ENCODE assay signal across 8 cellular contexts in genomic region chr3:42802876-42803799, GRCh38. TPM values are rescaled to one million over a fixed set of nuclear protein-coding genes. Genes with fewer than 3 reads are reported as not detected.
A peak's percentile ranks its signal among the peaks of the same experiment; 100 is the strongest.
DNase-seq lines count a peak whose midpoint lies in the region; ATAC-seq and TF ChIP-seq lines count a peak whose summit lies in the region.

No MANE protein-coding gene starts in this region.

- peak overlapping the region; percentile 1 for H2AK5ac ChIP-seq in trophoblast cell (ENCODE audit: low read length)

- peaks cover 13% of the 10 kb centered on the region for H3K79me1 ChIP-seq in trophoblast cell (ENCODE audit: low read length)

- POLR2A ChIA-PET in HEK293 (lab: Yijun Ruan, JAX) (interaction anchor here (0.6 to 1.3 kb wide), 4 partner anchors 10 to 40 kb away, joined by 3 to 4 read pairs (median 4); no protein-coding TSS in a partner anchor), WTC11 (lab: Charles Lee) (interaction anchor here (0.6 to 2.3 kb wide), 4 partner anchors 27 to 213 kb away, joined by 4 to 6 read pairs (median 6); partner anchors contain the start of genes NKTR and SS18L2)

- H3K14ac ChIP-seq in trophoblast cell (ENCODE audit: low read length): peak overlapping the region; percentile 47

- H3K4me3 ChIP-seq in HEK293 (ENCODE audit: low read depth, low read length) (peak overlapping the region; percentile 73), foreskin fibroblast (ENCODE audit: low read depth in 1 of 2, low read length in 2 of 2) (peak overlapping the region; percentile 73 to 88), trophoblast cell (ENCODE audit: low read depth, low read length) (peak overlapping the region; percentile 88)

- H3K4ac ChIP-seq in trophoblast cell (ENCODE audit: low read depth, low read length): peak overlapping the region; percentile 63

- CTCF ChIA-PET in HEK293 (lab: Yijun Ruan, JAX): interaction anchor here (1.3 kb wide), 1 partner anchor 17 kb away, joined by 3 read pairs; no protein-coding TSS in a partner anchor
- CTCF ChIA-PET in WTC11 (lab: Charles Lee): interaction anchor here (0.7 to 2.7 kb wide), 8 partner anchors 16 to 151 kb away, joined by 3 to 10 read pairs (median 4); no protein-coding TSS in a partner anchor

- no peaks in the 10 kb centered on the region for H3K9me3 ChIP-seq in HEK293 (ENCODE audit: control insufficient read depth, insufficient read depth, low read depth, low read length)
- no peaks in the 10 kb centered on the region for H3K9me3 ChIP-seq in trophoblast cell (ENCODE audit: insufficient read depth, low read depth, low read length)

- no CpG with 5 or more reads among the region's 23 CpGs for WGBS in trophoblast cell (ENCODE audit: extremely low coverage, insufficient coverage, insufficient read length)

- no peaks in the 10 kb centered on the region for H3K9me3 Mint-ChIP-seq in WTC11

- H3K79me2 ChIP-seq in trophoblast cell (ENCODE audit: control insufficient read depth, insufficient read depth, low read length, poor library complexity): peaks cover 18% of the 10 kb centered on the region

- TF ChIP-seq CTCF in HEK293 (tag by site-specific recombination; IDR thresholded peaks at IDR 0.05) (no peak), WTC11 (IDR thresholded peaks at IDR 0.05) (no peak), foreskin fibroblast (IDR thresholded peaks at IDR 0.05; ENCODE audit: low read depth, low read length) (no peak)

- H4K91ac ChIP-seq in trophoblast cell (ENCODE audit: low read depth, low read length): peak overlapping the region; percentile 79

- peak overlapping the region; percentile 84 for H3K27ac ChIP-seq in HEK293 (ENCODE audit: extremely low read depth, low read depth, low read length)
- peak overlapping the region; percentile 70 for H3K27ac ChIP-seq in trophoblast cell (ENCODE audit: low read depth, low read length)

- H3K9ac ChIP-seq in trophoblast cell (ENCODE audit: low read length): peak overlapping the region; percentile 86

- peak overlapping the region; percentile 28 for H2AFZ ChIP-seq in trophoblast cell (ENCODE audit: insufficient read depth, low read length, poor library complexity)

- no peak overlapping the region for H3K23ac ChIP-seq in trophoblast cell (ENCODE audit: low read length)

- H2BK12ac ChIP-seq in trophoblast cell (ENCODE audit: low read length): no peak overlapping the region

- H3K4me3 Mint-ChIP-seq in WTC11: peak overlapping the region; percentile 95

- H3K4me1 ChIP-seq in HEK293 (ENCODE audit: control insufficient read depth, insufficient read depth, low read length) (peaks cover 6% of the 10 kb centered on the region), trophoblast cell (ENCODE audit: control insufficient read depth in 1 of 2, insufficient read depth in 2 of 2, low read length in 2 of 2) (peaks cover 6 to 9% of the 10 kb centered on the region in 2 experiments)

- H2BK120ac ChIP-seq in trophoblast cell (ENCODE audit: insufficient read depth, low read length, poor library complexity): peak overlapping the region; percentile 54

- peaks cover 38% of the 10 kb centered on the region for H3K4me1 Mint-ChIP-seq in WTC11

- H4K8ac ChIP-seq in trophoblast cell (ENCODE audit: low read depth, low read length): peak overlapping the region; percentile 87

- peaks cover 10% of the 10 kb centered on the region for H3K36me3 Mint-ChIP-seq in WTC11

- no peak overlapping the region for H4K12ac ChIP-seq in trophoblast cell (ENCODE audit: low read depth, low read length)

- H3K4me2 ChIP-seq in trophoblast cell (ENCODE audit: low read length): peak overlapping the region; percentile 84

- ATAC-seq in WTC11 (no peak), HG03442 (IDR thresholded peaks at IDR 0.05; ENCODE audit: unreplicated experiment) (no peak), GM21619 (IDR thresholded peaks at IDR 0.05; ENCODE audit: unreplicated experiment) (no peak)

- no peaks in the 10 kb centered on the region for H3K27me3 ChIP-seq in trophoblast cell (ENCODE audit: insufficient read depth, low read length)

- peak overlapping the region; percentile 83 for H3K27ac Mint-ChIP-seq in WTC11

- no peaks in the 10 kb centered on the region for H3K36me3 ChIP-seq in HEK293 (ENCODE audit: control insufficient read depth in 2 of 2, insufficient read depth in 1 of 2, low read length in 2 of 2)
- peaks cover 3% of the 10 kb centered on the region in 2 experiments for H3K36me3 ChIP-seq in trophoblast cell (ENCODE audit: control insufficient read depth in 1 of 2, insufficient read depth in 2 of 2, low read length in 2 of 2)

- peak; percentile 30 to 45 for DNase-seq in AML-193 (lab: John Stamatoyannopoulos, UW)
- DNase-seq in WTC11 (ENCODE audit: low spot score): peak; percentile 21
- DNase-seq in foreskin fibroblast: peak in 1 of 2 donors; percentile 47
- peak in 1 of 2 donors; percentile 2 for DNase-seq in trophoblast cell
- no peak for DNase-seq in NK-92 treated with Interleukin-12 subunit alpha and Interleukin-12 subunit beta, amount 100 ng/mL, for 24 hours (lab: John Stamatoyannopoulos, UW)

- H3K27me3 Mint-ChIP-seq in WTC11 (ENCODE audit: low read depth): peaks cover 22% of the 10 kb centered on the region

- peak overlapping the region; percentile 58 for H2BK5ac ChIP-seq in trophoblast cell (ENCODE audit: low read depth, low read length, poor library complexity)

- peak overlapping the region; percentile 55 for H3K18ac ChIP-seq in trophoblast cell (ENCODE audit: low read length)

TF ChIP-seq in HEK293, 187 proteins besides CTCF, POLR2A, EP300 and RAD21:
- 0 out of 2 replicates have a peak, but pooled peaks have one; percentile 60 for TF ChIP-seq ZNF10 (tag by site-specific recombination; IDR thresholded peaks at IDR 0.05)
- peak; percentile 79; the same call in 1 of the 2 replicates for TF ChIP-seq MZF1 (tag by site-specific recombination; IDR thresholded peaks at IDR 0.05; ENCODE audit: borderline replicate concordance)
- TF ChIP-seq ZNF423 (tag by site-specific recombination; IDR thresholded peaks at IDR 0.05): no peak
- TF ChIP-seq IKZF3 (tag by site-specific recombination; IDR thresholded peaks at IDR 0.05): peak; percentile 68
- TF ChIP-seq ZNF18 (tag by site-specific recombination; IDR thresholded peaks at IDR 0.05): no peak
- peak; percentile 83 for TF ChIP-seq SCRT2 (tag by site-specific recombination; IDR thresholded peaks at IDR 0.05)
- peak; percentile 48; the same call in 1 of the 2 replicates for TF ChIP-seq YY1 (tag by site-specific recombination; IDR thresholded peaks at IDR 0.05)
- 0 out of 2 replicates have a peak, but pooled peaks have one; percentile 19 for TF ChIP-seq SCRT1 (tag by site-specific recombination; IDR thresholded peaks at IDR 0.05; ENCODE audit: borderline replicate concordance)

TF ChIP-seq in WTC11, 78 proteins besides CTCF, POLR2A, EP300 and RAD21:
- TF ChIP-seq AR (CRISPR knock-in tag; IDR thresholded peaks at IDR 0.05) (no peak), ZNF396 (CRISPR knock-in tag; IDR thresholded peaks at IDR 0.05; ENCODE audit: borderline replicate concordance) (0 out of 2 replicates have a peak, but pooled peaks have one; percentile 20)

RNA-seq across cellular contexts. Expression of gene HIGD1A, which starts 1.2 kb away (rescaled TPM):
- total RNA-seq in WTC11 (2021): 74.6 to 80.7 TPM (median 76.2 TPM) in 3 replicates
- polyA plus RNA-seq in trophoblast cell (2013): 291 and 298 TPM in 2 replicates

RNA-seq across cellular contexts. Expression of gene ACKR2, which starts 6.1 kb away (rescaled TPM):
- total RNA-seq in WTC11 (2021): 0.28 to 0.41 TPM (median 0.39 TPM) in 3 replicates
- polyA plus RNA-seq in trophoblast cell (2013): 44.4 and 51.3 TPM in 2 replicates

RNA-seq across cellular contexts. Expression of gene CCDC13, which starts 30.1 kb away (rescaled TPM):
- total RNA-seq in WTC11 (2021): 0.79 TPM in 1 of 3 replicates, not detected in the others
- 0.81 and 1.0 TPM in 2 replicates for polyA plus RNA-seq in trophoblast cell (2013)
